Comparison of ENCODE assay signal across 23 cellular contexts in genomic region chr10:75765705-75766104, GRCh38.
DNase-seq lines count a peak whose midpoint lies in the region; ATAC-seq and TF ChIP-seq lines count a peak whose summit lies in the region.
"Had no signal": no experiment of that assay in that cellular context is flagged by ENCODE, and none has a peak within 500 bp of the region (broad histone marks: within the 10 kb centered on the region; RNA-seq: fewer than 3 reads in every experiment).

No MANE protein-coding gene starts in this region.

- DNase-seq in GM23338 (ENCODE audit: low spot score) (no peak), HEK293T (ENCODE audit: extremely low spot score) (peak; percentile 18), SK-N-DZ (ENCODE audit: low spot score) (peak; percentile 53), neural progenitor cell (ENCODE audit: low spot score) (peak; percentile 13), NCI-H510A treated with DMSO at 0.1 percent for 48 hours (lab: John Stamatoyannopoulos, UW) (no peak), NCI-H1048 (lab: John Stamatoyannopoulos, UW) (no peak)
- DNase-seq: ACHN; Caco-2; CD4-positive, alpha-beta memory T cell; DMS 273 treated with DMSO at 0.1 percent for 48 hours; GOT3; HCEC 1CT; IMR-90; NCI-H187; NCI-H2171 treated with DMSO at 0.1 percent for 48 hours; NCI-H446 treated with DMSO at 0.1 percent for 48 hours; NK-92 treated with Interleukin-12 subunit alpha and Interleukin-12 subunit beta, amount 100 ng/mL, for 24 hours; SIG-M5; T-cell had no signal

- CTCF ChIA-PET in HEK293T (lab: Yijun Ruan, JAX) = no interaction called here

- H2AFZ ChIP-seq in GM23338 = peak overlapping the region; percentile 83
- no peak overlapping the region for H2AFZ ChIP-seq in neural progenitor cell (replicated peaks)

- H3K4me2 ChIP-seq in GM23338 = no peak overlapping the region
- peak overlapping the region; percentile 46 for H3K4me2 ChIP-seq in neural progenitor cell
- H3K4me2 ChIP-seq: BLaER1 treated with 17β-estradiol and CSF1 and Interleukin-3, amounts not matched to agents 10 nM and 100 nM; KMS-11 had no signal

- no peaks in the 10 kb centered on the region for H3K79me2 ChIP-seq in GM23338 (replicated peaks; ENCODE audit: insufficient read depth)
- no peaks in the 10 kb centered on the region for H3K79me2 ChIP-seq in neural progenitor cell (ENCODE audit: low read depth)

- H3K4me1 ChIP-seq in GM23338 (ENCODE audit: insufficient read depth) (0 out of 2 replicates have a peak, but pooled peaks cover 5% of the 10 kb centered on the region), neural progenitor cell (peaks cover 28% of the 10 kb centered on the region)
- H3K4me1 ChIP-seq: BLaER1 treated with 17β-estradiol and CSF1 and Interleukin-3, amounts not matched to agents 10 nM and 100 nM had no signal

- no peak overlapping the region for H3K4me3 ChIP-seq in GM23338
- H3K4me3 ChIP-seq in neural progenitor cell = no peak overlapping the region
- H3K4me3 ChIP-seq: BLaER1 treated with 17β-estradiol and CSF1 and Interleukin-3, amounts not matched to agents 10 nM and 100 nM had no signal

- H3K4me1 Mint-ChIP-seq in GM23338 (peaks cover 14% of the 10 kb centered on the region; the same call in 2 of the 3 replicates), neural progenitor cell (peaks cover 28% of the 10 kb centered on the region)

- 0 out of 2 replicates have a peak, but pooled peaks cover 7% of the 10 kb centered on the region for H3K9me2 ChIP-seq in GM23338 (ENCODE audit: insufficient read depth)

- H3K9me3 Mint-ChIP-seq in GM23338 (no peaks in the 10 kb centered on the region), neural progenitor cell (peaks cover 2% of the 10 kb centered on the region)
- H3K9me3 Mint-ChIP-seq: T-cell had no signal

- H3K27me3 Mint-ChIP-seq in GM23338 (ENCODE audit: insufficient read depth, low read depth, poor library complexity) (no peaks in the 10 kb centered on the region), neural progenitor cell (ENCODE audit: insufficient read depth, low read depth) (peaks cover 10% of the 10 kb centered on the region)

- H3K4me3 Mint-ChIP-seq in GM23338 (no peak overlapping the region), neural progenitor cell (no peak overlapping the region)
- H3K4me3 Mint-ChIP-seq: CD4-positive, alpha-beta memory T cell; T-cell had no signal

- H3K27ac ChIP-seq in GM23338 (ENCODE audit: low read depth) (no peak overlapping the region), neural progenitor cell (no peak overlapping the region)
- H3K27ac ChIP-seq: BLaER1 treated with 17β-estradiol and CSF1 and Interleukin-3, amounts not matched to agents 10 nM and 100 nM; KMS-11 had no signal

- no peak for TF ChIP-seq CTCF in GM23338 (conservative IDR thresholded peaks at IDR 0.05; ENCODE audit: low read depth in 2 of 2)
- no peak for TF ChIP-seq CTCF in neural progenitor cell (IDR thresholded peaks at IDR 0.05)

- H3K9me3 ChIP-seq in neural progenitor cell (ENCODE audit: low read depth) = no peaks in the 10 kb centered on the region
- H3K9me3 ChIP-seq: BLaER1 treated with 17β-estradiol and CSF1 and Interleukin-3, amounts not matched to agents 10 nM and 100 nM; Caco-2 had no signal

- H3K36me3 Mint-ChIP-seq in GM23338 (ENCODE audit: low read depth) (no peaks in the 10 kb centered on the region), neural progenitor cell (no peaks in the 10 kb centered on the region)
- H3K36me3 Mint-ChIP-seq: CD4-positive, alpha-beta memory T cell; T-cell had no signal

- H3K9ac ChIP-seq in neural progenitor cell = no peak overlapping the region
- H3K9ac ChIP-seq: BLaER1 treated with 17β-estradiol and CSF1 and Interleukin-3, amounts not matched to agents 10 nM and 100 nM; KMS-11 had no signal

- no peaks in the 10 kb centered on the region for H3F3A ChIP-seq in GM23338 (replicated peaks; ENCODE audit: low read depth)
- H3F3A ChIP-seq in neural progenitor cell (ENCODE audit: low read depth) = no peaks in the 10 kb centered on the region

- no peaks in the 10 kb centered on the region for H3K27me3 ChIP-seq in GM23338 (ENCODE audit: insufficient read depth)
- H3K27me3 ChIP-seq in neural progenitor cell = no peaks in the 10 kb centered on the region
- H3K27me3 ChIP-seq: BLaER1 treated with 17β-estradiol and CSF1 and Interleukin-3, amounts not matched to agents 10 nM and 100 nM had no signal

- no peak overlapping the region for H3K27ac Mint-ChIP-seq in GM23338
- no peak overlapping the region for H3K27ac Mint-ChIP-seq in neural progenitor cell
- H3K27ac Mint-ChIP-seq: CD4-positive, alpha-beta memory T cell had no signal

- ATAC-seq in GM23338 (peak; percentile 27; the same call in 2 of the 3 replicates), HG03159 (IDR thresholded peaks at IDR 0.05; ENCODE audit: unreplicated experiment) (no peak)
- ATAC-seq: Panc1, T-cell had no signal

- H4K20me1 ChIP-seq in GM23338 (replicated peaks; ENCODE audit: insufficient read depth) (no peaks in the 10 kb centered on the region), neural progenitor cell (ENCODE audit: low read depth) (no peaks in the 10 kb centered on the region)
- H4K20me1 ChIP-seq: BLaER1 treated with 17β-estradiol and CSF1 and Interleukin-3, amounts not matched to agents 10 nM and 100 nM had no signal

- no peaks in the 10 kb centered on the region; the same call in 1 of the 2 replicates for H3K36me3 ChIP-seq in GM23338 (ENCODE audit: insufficient read depth)
- no peaks in the 10 kb centered on the region for H3K36me3 ChIP-seq in neural progenitor cell
- H3K36me3 ChIP-seq: BLaER1 treated with 17β-estradiol and CSF1 and Interleukin-3, amounts not matched to agents 10 nM and 100 nM had no signal

- POLR2A ChIA-PET in HEK293T (lab: Yijun Ruan, JAX) = no interaction called here

TF ChIP-seq in GM23338, 12 proteins besides CTCF, POLR2A, EP300 and RAD21 (continues in another document):
- no peak for TF ChIP-seq STAT1 (IDR thresholded peaks at IDR 0.05; ENCODE audit: unreplicated experiment)
- TF ChIP-seq EZH2 (IDR thresholded peaks at IDR 0.05; ENCODE audit: low read depth, unreplicated experiment) = no peak
- TF ChIP-seq POLR2AphosphoS5 (IDR thresholded peaks at IDR 0.05; ENCODE audit: low read depth) = no peak
- no peak for TF ChIP-seq ZNF114 (CRISPR knock-in tag; IDR thresholded peaks at IDR 0.05)
- TF ChIP-seq CREB1 (CRISPR knock-in tag; IDR thresholded peaks at IDR 0.05; ENCODE audit: low read depth) = no peak
- no peak for TF ChIP-seq JUNB (IDR thresholded peaks at IDR 0.05; ENCODE audit: unreplicated experiment)

TF ChIP-seq in HEK293T, 16 proteins besides CTCF, POLR2A, EP300 and RAD21:
- TF ChIP-seq PKNOX1 (IDR thresholded peaks at IDR 0.05) = peak; percentile 89
- TF ChIP-seq FOXM1 (IDR thresholded peaks at IDR 0.05; ENCODE audit: borderline replicate concordance) = no peak
- no peak for TF ChIP-seq BHLHE40 (IDR thresholded peaks at IDR 0.05; ENCODE audit: borderline replicate concordance)

Comparison
In these comparisons a context has a peak if more than half of its experiments do, and no peak if none do; other contexts are left out.
1. DNase-seq: peak in HEK293T (single experiment), SK-N-DZ (single experiment) and neural progenitor cell (single experiment); none in GM23338 (single experiment), NCI-H510A treated with DMSO at 0.1 percent for 48 hours (single experiment) and NCI-H1048 (single experiment).